Comparison of ENCODE assay signal across 19 cellular contexts in genomic region chr17:56289321-56289720, GRCh38.
DNase-seq lines count a peak whose midpoint lies in the region; ATAC-seq and TF ChIP-seq lines count a peak whose summit lies in the region.
"Had no signal": no experiment of that assay in that cellular context is flagged by ENCODE, and none has a peak within 500 bp of the region (broad histone marks: within the 10 kb centered on the region; RNA-seq: fewer than 3 reads in every experiment).

No MANE protein-coding gene starts in this region.

- ATAC-seq in natural killer cell treated with Interleukin-12 subunit alpha and Interleukin-12 subunit beta and Interleukin-15 and Interleukin-18, amount 100 ng/mL, for 72 hours: no peak
- ATAC-seq in HG02759 (IDR thresholded peaks at IDR 0.05; ENCODE audit: unreplicated experiment): no peak
- ATAC-seq: CD8-positive, alpha-beta T cell; T-helper 17 cell had no signal

- peaks cover 4 to 11% of the 10 kb centered on the region in 2 donors for H3K4me1 Mint-ChIP-seq in natural killer cell treated with Interleukin-12 subunit alpha and Interleukin-12 subunit beta and Interleukin-15 and Interleukin-18, amount 100 ng/mL, for 72 hours (ENCODE audit: low read depth in 2 of 2)

- H3K27ac Mint-ChIP-seq in natural killer cell treated with Interleukin-12 subunit alpha and Interleukin-12 subunit beta and Interleukin-15 and Interleukin-18, amount 100 ng/mL, for 72 hours: no peak overlapping the region
- H3K27ac Mint-ChIP-seq: CD8-positive, alpha-beta T cell; T-helper 17 cell had no signal

- H3K4me2 ChIP-seq in OCI-LY7 (ENCODE audit: low read length) (no peak overlapping the region), osteoblast (ENCODE audit: insufficient read depth, low read length) (peak overlapping the region; percentile 54)

- CTCF ChIA-PET in OCI-LY7 (lab: Charles Lee; ENCODE audit: unreplicated experiment): no interaction called here

- H3K27me3 Mint-ChIP-seq in natural killer cell treated with Interleukin-12 subunit alpha and Interleukin-12 subunit beta and Interleukin-15 and Interleukin-18, amount 100 ng/mL, for 72 hours: no peaks in the 10 kb centered on the region
- H3K27me3 Mint-ChIP-seq: T-helper 17 cell had no signal

- H3K27me3 ChIP-seq in osteoblast (ENCODE audit: insufficient read depth, low read length): no peaks in the 10 kb centered on the region
- H3K27me3 ChIP-seq: BLaER1 had no signal

- DNase-seq in AG20443 (ENCODE audit: low spot score): peak; percentile 29
- DNase-seq in HCEC 1CT: peak; percentile 41
- no peak for DNase-seq in OCI-LY7 (ENCODE audit: low spot score)
- no peak for DNase-seq in osteoblast (ENCODE audit: insufficient read length, low spot score, missing footprints)
- no peak for DNase-seq in cerebellar nuclear complex (lab: John Stamatoyannopoulos, UW)
- no peak for DNase-seq in natural killer cell treated with Interleukin-12 subunit alpha and Interleukin-12 subunit beta and Interleukin-15 and Interleukin-18, amount 100 ng/mL, for 72 hours (ENCODE audit: low spot score)
- no peak for DNase-seq in GM10266 (ENCODE audit: extremely low spot score)
- DNase-seq: CD8-positive, alpha-beta T cell; DMS79 treated with DMSO at 0.1 percent for 48 hours; GDM1; NCI-H1092; NCI-H146; NCI-H2081; NCI-H510A treated with DMSO at 0.1 percent for 48 hours; NCI-H82; SHP77 treated with DMSO at 0.1 percent for 48 hours; T-helper 17 cell had no signal

- H3K9me3 ChIP-seq in OCI-LY7 (ENCODE audit: low read length): no peaks in the 10 kb centered on the region
- H3K9me3 ChIP-seq in osteoblast (ENCODE audit: low read depth, low read length): no peaks in the 10 kb centered on the region
- H3K9me3 ChIP-seq: BLaER1 had no signal

- no peaks in the 10 kb centered on the region for H3K36me3 Mint-ChIP-seq in natural killer cell treated with Interleukin-12 subunit alpha and Interleukin-12 subunit beta and Interleukin-15 and Interleukin-18, amount 100 ng/mL, for 72 hours
- H3K36me3 Mint-ChIP-seq: CD8-positive, alpha-beta T cell had no signal

- no peaks in the 10 kb centered on the region for H3K79me2 ChIP-seq in OCI-LY7 (ENCODE audit: insufficient read depth, low read depth, low read length)
- no peaks in the 10 kb centered on the region for H3K79me2 ChIP-seq in osteoblast (ENCODE audit: insufficient read depth, low read length)

- H3K4me1 ChIP-seq in OCI-LY7 (ENCODE audit: insufficient read depth, low read length, poor library complexity, severe bottlenecking) (no peaks in the 10 kb centered on the region), osteoblast (ENCODE audit: insufficient read depth, low read length) (peaks cover 38% of the 10 kb centered on the region)

- TF ChIP-seq CTCF in OCI-LY7 (conservative IDR thresholded peaks at IDR 0.05; ENCODE audit: low read length) (no peak), osteoblast (IDR thresholded peaks at IDR 0.05; ENCODE audit: extremely low read depth, low read depth, low read length) (no peak), GM10266 (IDR thresholded peaks at IDR 0.05; ENCODE audit: control insufficient read depth, insufficient read depth, low read depth, missing control alignments) (no peak)

- H3K27ac ChIP-seq in OCI-LY7 (ENCODE audit: low read depth, low read length, poor library complexity, severe bottlenecking) (no peak overlapping the region), osteoblast (ENCODE audit: low read depth, low read length) (peak overlapping the region; percentile 36)

- no TSS peak for BruUV-seq in OCI-LY7 (replicated peaks; lab: Mats Ljungman, UMichigan)

- no peak overlapping the region for H3K4me3 ChIP-seq in OCI-LY7 (ENCODE audit: low read depth, low read length, poor library complexity, severe bottlenecking)
- H3K4me3 ChIP-seq in osteoblast (ENCODE audit: insufficient read depth, low read length): no peak overlapping the region
- H3K4me3 ChIP-seq: BLaER1 had no signal

- H4K20me1 ChIP-seq in OCI-LY7 (ENCODE audit: insufficient read depth, low read length) (no peaks in the 10 kb centered on the region), osteoblast (ENCODE audit: insufficient read depth, low read length) (no peaks in the 10 kb centered on the region)
- H4K20me1 ChIP-seq: BLaER1 had no signal

- H3K9me2 ChIP-seq in OCI-LY7 (ENCODE audit: insufficient read depth, low read length): no peaks in the 10 kb centered on the region

- no peaks in the 10 kb centered on the region for H3K36me3 ChIP-seq in OCI-LY7 (ENCODE audit: insufficient read depth, low read length)
- H3K36me3 ChIP-seq in osteoblast (ENCODE audit: insufficient read depth, low read length): no peaks in the 10 kb centered on the region
- H3K36me3 ChIP-seq: BLaER1 had no signal

- no peak overlapping the region for H3K4me3 Mint-ChIP-seq in natural killer cell treated with Interleukin-12 subunit alpha and Interleukin-12 subunit beta and Interleukin-15 and Interleukin-18, amount 100 ng/mL, for 72 hours

- POLR2A ChIA-PET in OCI-LY7 (lab: Charles Lee): interaction anchor here (0.9 kb wide), 1 partner anchor 438 kb away, joined by 3 read pairs; no protein-coding TSS in a partner anchor

- peaks cover 3% of the 10 kb centered on the region for H3K9me3 Mint-ChIP-seq in natural killer cell treated with Interleukin-12 subunit alpha and Interleukin-12 subunit beta and Interleukin-15 and Interleukin-18, amount 100 ng/mL, for 72 hours
- H3K9me3 Mint-ChIP-seq: CD8-positive, alpha-beta T cell had no signal

- intact Hi-C loops in OCI-LY7 (cut with micrococcal nuclease; ENCODE audit: unreplicated experiment): no loop called here

- H2AFZ ChIP-seq in OCI-LY7 (ENCODE audit: low read length) (peak overlapping the region; percentile 70; the same call in 1 of the 2 replicates), osteoblast (ENCODE audit: low read length) (peak overlapping the region; percentile 47)

Comparison
In these comparisons a context has a peak if more than half of its experiments do, and no peak if none do; other contexts are left out.
1. DNase-seq: peak in AG20443 (single experiment) and HCEC 1CT (single experiment); none in OCI-LY7 (single experiment), osteoblast (single experiment), cerebellar nuclear complex (0 of 2), natural killer cell treated with Interleukin-12 subunit alpha and Interleukin-12 subunit beta and Interleukin-15 and Interleukin-18, amount 100 ng/mL, for 72 hours (single experiment) and GM10266 (single experiment).